1 cellular context compared by ENCODE assay signal in the genomic region with DNA sequence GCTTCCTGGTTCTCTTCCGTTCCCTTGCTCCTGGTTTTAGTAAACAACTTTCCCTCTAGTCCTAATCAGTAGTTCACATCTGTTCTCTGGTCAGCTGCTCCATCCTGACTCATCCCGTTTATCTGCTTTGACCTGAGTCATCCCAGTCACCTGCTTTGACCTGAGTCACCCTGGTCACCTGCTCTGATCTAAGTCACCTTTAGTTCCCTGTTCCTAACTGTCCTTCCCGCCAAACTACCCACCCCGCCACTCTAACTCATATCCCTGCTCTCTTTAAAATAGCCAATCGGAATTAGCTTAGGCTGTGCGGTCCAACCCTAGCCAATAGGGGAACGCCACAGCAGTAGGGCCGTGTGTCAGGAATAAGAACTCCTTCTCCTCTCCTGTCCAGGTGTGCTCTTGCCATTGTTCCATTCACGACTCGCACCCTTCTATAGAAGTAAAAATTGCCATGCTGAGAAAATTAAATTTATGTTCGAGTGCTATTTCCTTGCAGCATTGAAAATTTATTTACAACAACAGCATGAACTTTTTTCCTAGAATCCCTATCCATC.
TF ChIP-seq lines count a peak whose summit lies in the region.

No MANE protein-coding gene starts in this region.

TF ChIP-seq in K562, 482 proteins besides CTCF, POLR2A, EP300 and RAD21 (continued from another document and continues in another):
- TF ChIP-seq, protein P1, sequence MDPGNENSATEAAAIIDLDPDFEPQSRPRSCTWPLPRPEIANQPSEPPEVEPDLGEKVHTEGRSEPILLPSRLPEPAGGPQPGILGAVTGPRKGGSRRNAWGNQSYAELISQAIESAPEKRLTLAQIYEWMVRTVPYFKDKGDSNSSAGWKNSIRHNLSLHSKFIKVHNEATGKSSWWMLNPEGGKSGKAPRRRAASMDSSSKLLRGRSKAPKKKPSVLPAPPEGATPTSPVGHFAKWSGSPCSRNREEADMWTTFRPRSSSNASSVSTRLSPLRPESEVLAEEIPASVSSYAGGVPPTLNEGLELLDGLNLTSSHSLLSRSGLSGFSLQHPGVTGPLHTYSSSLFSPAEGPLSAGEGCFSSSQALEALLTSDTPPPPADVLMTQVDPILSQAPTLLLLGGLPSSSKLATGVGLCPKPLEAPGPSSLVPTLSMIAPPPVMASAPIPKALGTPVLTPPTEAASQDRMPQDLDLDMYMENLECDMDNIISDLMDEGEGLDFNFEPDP (CRISPR knock-in tag; IDR thresholded peaks at IDR 0.05) = no peak
- TF ChIP-seq HDAC2 (IDR thresholded peaks at IDR 0.05) (peak; percentile 91), ZNF347 (CRISPR knock-in tag; IDR thresholded peaks at IDR 0.05; ENCODE audit: low read depth) (no peak), ZNF696 (CRISPR knock-in tag; conservative IDR thresholded peaks at IDR 0.05) (no peak), FOXA3 (CRISPR knock-in tag; conservative IDR thresholded peaks at IDR 0.05 in 1 of 2, IDR thresholded peaks at IDR 0.05 in 1 of 2) (peak in 1 of 2 experiments; percentile 36; a peak in 1 of 4 replicates), ELF1 (tag; IDR thresholded peaks at IDR 0.05) (peak; percentile 73), SLC30A9 (CRISPR knock-in tag; IDR thresholded peaks at IDR 0.05) (no peak), SETDB1 (IDR thresholded peaks at IDR 0.05; ENCODE audit: low read length) (peak; percentile 62), RBM15 (IDR thresholded peaks at IDR 0.05; ENCODE audit: insufficient read depth, low read length) (no peak), NR2F6 (CRISPR knock-in tag; IDR thresholded peaks at IDR 0.05) (no peak), RB1 (IDR thresholded peaks at IDR 0.05; ENCODE audit: low read depth) (peak; percentile 10; the same call in 1 of the 2 replicates), ZNF584 (CRISPR knock-in tag; IDR thresholded peaks at IDR 0.05; ENCODE audit: low read depth) (peak; percentile 64; the same call in 1 of the 2 replicates), RBM25 (IDR thresholded peaks at IDR 0.05; ENCODE audit: low read depth, low read length, severe bottlenecking) (no peak), POLR2B (IDR thresholded peaks at IDR 0.05; ENCODE audit: low read depth, partially characterized antibody) (no peak), ZNF436 (CRISPR knock-in tag; IDR thresholded peaks at IDR 0.05) (no peak), SMAD1 (IDR thresholded peaks at IDR 0.05; ENCODE audit: low read depth, low read length, partially characterized antibody) (no peak), FOS (IDR thresholded peaks at IDR 0.05; ENCODE audit: extremely low read depth, insufficient read length) (peak; percentile 86), HSF4 (CRISPR knock-in tag; IDR thresholded peaks at IDR 0.05; ENCODE audit: borderline replicate concordance) (peak; percentile 52; the same call in 1 of the 2 replicates), RBFOX2 (IDR thresholded peaks at IDR 0.05; ENCODE audit: low read depth, low read length) (no peak), ZNF75A (CRISPR knock-in tag; IDR thresholded peaks at IDR 0.05) (no peak; the same call in 1 of the 2 replicates), HNRNPLL (IDR thresholded peaks at IDR 0.05; ENCODE audit: low read depth, low read length, poor library complexity, severe bottlenecking) (no peak), PYGO2 (tag; IDR thresholded peaks at IDR 0.05) (peak; percentile 11; the same call in 1 of the 2 replicates), CAMTA2 (CRISPR knock-in tag; conservative IDR thresholded peaks at IDR 0.05) (no peak), ETS2 (tag; IDR thresholded peaks at IDR 0.05; ENCODE audit: borderline replicate concordance, poor library complexity, severe bottlenecking) (no peak)
- TF ChIP-seq, protein P2, sequence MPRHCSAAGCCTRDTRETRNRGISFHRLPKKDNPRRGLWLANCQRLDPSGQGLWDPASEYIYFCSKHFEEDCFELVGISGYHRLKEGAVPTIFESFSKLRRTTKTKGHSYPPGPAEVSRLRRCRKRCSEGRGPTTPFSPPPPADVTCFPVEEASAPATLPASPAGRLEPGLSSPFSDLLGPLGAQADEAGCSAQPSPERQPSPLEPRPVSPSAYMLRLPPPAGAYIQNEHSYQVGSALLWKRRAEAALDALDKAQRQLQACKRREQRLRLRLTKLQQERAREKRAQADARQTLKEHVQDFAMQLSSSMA (CRISPR knock-in tag; IDR thresholded peaks at IDR 0.05) = no peak
- TF ChIP-seq, protein P3, sequence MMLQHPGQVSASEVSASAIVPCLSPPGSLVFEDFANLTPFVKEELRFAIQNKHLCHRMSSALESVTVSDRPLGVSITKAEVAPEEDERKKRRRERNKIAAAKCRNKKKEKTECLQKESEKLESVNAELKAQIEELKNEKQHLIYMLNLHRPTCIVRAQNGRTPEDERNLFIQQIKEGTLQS (IDR thresholded peaks at IDR 0.05) = peak; percentile 99
- TF ChIP-seq, protein P3 (CRISPR knock-in tag; conservative IDR thresholded peaks at IDR 0.05) = peak; percentile 99
- TF ChIP-seq, protein P4, sequence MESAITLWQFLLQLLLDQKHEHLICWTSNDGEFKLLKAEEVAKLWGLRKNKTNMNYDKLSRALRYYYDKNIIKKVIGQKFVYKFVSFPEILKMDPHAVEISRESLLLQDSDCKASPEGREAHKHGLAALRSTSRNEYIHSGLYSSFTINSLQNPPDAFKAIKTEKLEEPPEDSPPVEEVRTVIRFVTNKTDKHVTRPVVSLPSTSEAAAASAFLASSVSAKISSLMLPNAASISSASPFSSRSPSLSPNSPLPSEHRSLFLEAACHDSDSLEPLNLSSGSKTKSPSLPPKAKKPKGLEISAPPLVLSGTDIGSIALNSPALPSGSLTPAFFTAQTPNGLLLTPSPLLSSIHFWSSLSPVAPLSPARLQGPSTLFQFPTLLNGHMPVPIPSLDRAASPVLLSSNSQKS (CRISPR knock-in tag; IDR thresholded peaks at IDR 0.05) = 0 out of 2 replicates have a peak, but pooled peaks have one; percentile 64
- TF ChIP-seq, protein P5, sequence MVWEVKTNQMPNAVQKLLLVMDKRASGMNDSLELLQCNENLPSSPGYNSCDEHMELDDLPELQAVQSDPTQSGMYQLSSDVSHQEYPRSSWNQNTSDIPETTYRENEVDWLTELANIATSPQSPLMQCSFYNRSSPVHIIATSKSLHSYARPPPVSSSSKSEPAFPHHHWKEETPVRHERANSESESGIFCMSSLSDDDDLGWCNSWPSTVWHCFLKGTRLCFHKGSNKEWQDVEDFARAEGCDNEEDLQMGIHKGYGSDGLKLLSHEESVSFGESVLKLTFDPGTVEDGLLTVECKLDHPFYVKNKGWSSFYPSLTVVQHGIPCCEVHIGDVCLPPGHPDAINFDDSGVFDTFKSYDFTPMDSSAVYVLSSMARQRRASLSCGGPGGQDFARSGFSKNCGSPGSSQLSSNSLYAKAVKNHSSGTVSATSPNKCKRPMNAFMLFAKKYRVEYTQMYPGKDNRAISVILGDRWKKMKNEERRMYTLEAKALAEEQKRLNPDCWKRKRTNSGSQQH (CRISPR knock-in tag; IDR thresholded peaks at IDR 0.05) = peak; percentile 71; the same call in 1 of the 2 replicates
- TF ChIP-seq, protein P6, sequence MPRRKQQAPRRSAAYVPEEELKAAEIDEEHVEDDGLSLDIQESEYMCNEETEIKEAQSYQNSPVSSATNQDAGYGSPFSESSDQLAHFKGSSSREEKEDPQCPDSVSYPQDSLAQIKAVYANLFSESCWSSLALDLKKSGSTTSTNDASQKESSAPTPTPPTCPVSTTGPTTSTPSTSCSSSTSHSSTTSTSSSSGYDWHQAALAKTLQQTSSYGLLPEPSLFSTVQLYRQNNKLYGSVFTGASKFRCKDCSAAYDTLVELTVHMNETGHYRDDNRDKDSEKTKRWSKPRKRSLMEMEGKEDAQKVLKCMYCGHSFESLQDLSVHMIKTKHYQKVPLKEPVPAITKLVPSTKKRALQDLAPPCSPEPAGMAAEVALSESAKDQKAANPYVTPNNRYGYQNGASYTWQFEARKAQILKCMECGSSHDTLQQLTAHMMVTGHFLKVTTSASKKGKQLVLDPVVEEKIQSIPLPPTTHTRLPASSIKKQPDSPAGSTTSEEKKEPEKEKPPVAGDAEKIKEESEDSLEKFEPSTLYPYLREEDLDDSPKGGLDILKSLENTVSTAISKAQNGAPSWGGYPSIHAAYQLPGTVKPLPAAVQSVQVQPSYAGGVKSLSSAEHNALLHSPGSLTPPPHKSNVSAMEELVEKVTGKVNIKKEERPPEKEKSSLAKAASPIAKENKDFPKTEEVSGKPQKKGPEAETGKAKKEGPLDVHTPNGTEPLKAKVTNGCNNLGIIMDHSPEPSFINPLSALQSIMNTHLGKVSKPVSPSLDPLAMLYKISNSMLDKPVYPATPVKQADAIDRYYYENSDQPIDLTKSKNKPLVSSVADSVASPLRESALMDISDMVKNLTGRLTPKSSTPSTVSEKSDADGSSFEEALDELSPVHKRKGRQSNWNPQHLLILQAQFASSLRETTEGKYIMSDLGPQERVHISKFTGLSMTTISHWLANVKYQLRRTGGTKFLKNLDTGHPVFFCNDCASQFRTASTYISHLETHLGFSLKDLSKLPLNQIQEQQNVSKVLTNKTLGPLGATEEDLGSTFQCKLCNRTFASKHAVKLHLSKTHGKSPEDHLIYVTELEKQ (CRISPR knock-in tag; IDR thresholded peaks at IDR 0.05) = no peak
- TF ChIP-seq, protein P7, sequence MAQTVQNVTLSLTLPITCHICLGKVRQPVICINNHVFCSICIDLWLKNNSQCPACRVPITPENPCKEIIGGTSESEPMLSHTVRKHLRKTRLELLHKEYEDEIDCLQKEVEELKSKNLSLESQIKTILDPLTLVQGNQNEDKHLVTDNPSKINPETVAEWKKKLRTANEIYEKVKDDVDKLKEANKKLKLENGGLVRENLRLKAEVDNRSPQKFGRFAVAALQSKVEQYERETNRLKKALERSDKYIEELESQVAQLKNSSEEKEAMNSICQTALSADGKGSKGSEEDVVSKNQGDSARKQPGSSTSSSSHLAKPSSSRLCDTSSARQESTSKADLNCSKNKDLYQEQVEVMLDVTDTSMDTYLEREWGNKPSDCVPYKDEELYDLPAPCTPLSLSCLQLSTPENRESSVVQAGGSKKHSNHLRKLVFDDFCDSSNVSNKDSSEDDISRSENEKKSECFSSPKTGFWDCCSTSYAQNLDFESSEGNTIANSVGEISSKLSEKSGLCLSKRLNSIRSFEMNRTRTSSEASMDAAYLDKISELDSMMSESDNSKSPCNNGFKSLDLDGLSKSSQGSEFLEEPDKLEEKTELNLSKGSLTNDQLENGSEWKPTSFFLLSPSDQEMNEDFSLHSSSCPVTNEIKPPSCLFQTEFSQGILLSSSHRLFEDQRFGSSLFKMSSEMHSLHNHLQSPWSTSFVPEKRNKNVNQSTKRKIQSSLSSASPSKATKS (CRISPR knock-in tag; IDR thresholded peaks at IDR 0.05) = no peak
- TF ChIP-seq, protein P8, sequence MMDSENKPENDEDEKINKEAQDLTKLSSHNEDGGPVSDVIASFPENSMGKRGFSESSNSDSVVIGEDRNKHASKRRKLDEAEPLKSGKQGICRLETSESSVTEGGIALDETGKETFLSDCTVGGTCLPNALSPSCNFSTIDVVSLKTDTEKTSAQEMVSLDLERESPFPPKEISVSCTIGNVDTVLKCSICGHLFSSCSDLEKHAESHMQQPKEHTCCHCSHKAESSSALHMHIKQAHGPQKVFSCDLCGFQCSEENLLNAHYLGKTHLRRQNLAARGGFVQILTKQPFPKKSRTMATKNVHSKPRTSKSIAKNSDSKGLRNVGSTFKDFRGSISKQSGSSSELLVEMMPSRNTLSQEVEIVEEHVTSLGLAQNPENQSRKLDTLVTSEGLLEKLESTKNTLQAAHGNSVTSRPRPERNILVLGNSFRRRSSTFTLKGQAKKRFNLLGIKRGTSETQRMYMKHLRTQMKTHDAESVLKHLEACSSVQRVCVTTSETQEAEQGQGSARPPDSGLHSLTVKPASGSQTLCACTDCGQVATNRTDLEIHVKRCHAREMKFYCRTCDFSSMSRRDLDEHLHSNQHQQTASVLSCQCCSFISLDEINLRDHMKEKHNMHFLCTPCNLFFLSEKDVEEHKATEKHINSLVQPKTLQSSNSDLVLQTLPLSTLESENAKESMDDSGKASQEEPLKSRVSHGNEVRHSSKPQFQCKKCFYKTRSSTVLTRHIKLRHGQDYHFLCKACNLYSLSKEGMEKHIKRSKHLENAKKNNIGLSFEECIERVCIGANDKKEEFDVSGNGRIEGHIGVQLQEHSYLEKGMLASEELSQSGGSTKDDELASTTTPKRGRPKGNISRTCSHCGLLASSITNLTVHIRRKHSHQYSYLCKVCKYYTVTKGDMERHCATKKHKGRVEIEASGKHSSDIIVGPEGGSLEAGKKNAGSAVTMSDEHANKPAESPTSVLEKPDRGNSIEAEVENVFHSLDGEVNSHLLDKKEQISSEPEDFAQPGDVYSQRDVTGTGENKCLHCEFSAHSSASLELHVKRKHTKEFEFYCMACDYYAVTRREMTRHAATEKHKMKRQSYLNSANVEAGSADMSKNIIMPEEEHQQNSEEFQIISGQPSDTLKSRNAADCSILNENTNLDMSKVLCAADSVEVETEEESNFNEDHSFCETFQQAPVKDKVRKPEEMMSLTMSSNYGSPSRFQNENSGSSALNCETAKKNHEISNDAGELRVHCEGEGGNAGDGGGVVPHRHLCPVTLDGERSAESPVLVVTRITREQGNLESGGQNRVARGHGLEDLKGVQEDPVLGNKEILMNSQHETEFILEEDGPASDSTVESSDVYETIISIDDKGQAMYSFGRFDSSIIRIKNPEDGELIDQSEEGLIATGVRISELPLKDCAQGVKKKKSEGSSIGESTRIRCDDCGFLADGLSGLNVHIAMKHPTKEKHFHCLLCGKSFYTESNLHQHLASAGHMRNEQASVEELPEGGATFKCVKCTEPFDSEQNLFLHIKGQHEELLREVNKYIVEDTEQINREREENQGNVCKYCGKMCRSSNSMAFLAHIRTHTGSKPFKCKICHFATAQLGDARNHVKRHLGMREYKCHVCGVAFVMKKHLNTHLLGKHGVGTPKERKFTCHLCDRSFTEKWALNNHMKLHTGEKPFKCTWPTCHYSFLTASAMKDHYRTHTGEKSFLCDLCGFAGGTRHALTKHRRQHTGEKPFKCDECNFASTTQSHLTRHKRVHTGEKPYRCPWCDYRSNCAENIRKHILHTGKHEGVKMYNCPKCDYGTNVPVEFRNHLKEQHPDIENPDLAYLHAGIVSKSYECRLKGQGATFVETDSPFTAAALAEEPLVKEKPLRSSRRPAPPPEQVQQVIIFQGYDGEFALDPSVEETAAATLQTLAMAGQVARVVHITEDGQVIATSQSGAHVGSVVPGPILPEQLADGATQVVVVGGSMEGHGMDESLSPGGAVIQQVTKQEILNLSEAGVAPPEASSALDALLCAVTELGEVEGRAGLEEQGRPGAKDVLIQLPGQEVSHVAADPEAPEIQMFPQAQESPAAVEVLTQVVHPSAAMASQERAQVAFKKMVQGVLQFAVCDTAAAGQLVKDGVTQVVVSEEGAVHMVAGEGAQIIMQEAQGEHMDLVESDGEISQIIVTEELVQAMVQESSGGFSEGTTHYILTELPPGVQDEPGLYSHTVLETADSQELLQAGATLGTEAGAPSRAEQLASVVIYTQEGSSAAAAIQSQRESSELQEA (IDR thresholded peaks at IDR 0.05; ENCODE audit: low read depth) = no peak
